In the genomic region with DNA sequence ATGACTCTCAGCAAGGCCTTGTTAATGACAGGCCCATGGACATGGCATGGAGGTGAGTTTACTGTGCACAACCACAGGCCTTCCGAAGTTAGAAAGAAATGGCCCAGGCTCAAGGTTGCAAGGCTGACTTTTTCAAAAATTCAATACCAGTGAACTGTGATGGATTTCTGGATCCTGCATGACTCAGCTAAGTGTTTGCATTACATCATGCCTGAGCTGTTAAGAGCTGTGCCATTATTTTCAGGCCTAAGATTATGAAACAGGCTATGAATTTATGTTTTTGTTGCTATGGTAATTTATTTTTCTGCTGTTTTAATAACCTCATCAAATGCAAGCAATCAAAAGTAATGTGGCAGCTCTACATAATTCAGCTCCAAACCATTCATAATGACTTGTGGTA, we compare ENCODE assay signal across 10 cellular contexts.
A peak's percentile ranks its signal among the peaks of the same experiment; 100 is the strongest.
DNase-seq lines count a peak whose midpoint lies in the region; ATAC-seq, FAIRE-seq and TF ChIP-seq lines count a peak whose summit lies in the region.
"Had no signal": no experiment of that assay in that cellular context is flagged by ENCODE, and none has a peak within 500 bp of the region (broad histone marks: within the 10 kb centered on the region; RNA-seq: fewer than 3 reads in every experiment).

No MANE protein-coding gene starts in this region.

- no peaks in the 10 kb centered on the region for H3K36me3 ChIP-seq in SK-N-SH (replicated peaks in 1 of 2; ENCODE audit: control insufficient read depth in 1 of 2, insufficient read depth in 2 of 2, low read length in 1 of 2)
- no peaks in the 10 kb centered on the region for H3K36me3 ChIP-seq in kidney epithelial cell (ENCODE audit: control insufficient read depth, insufficient read depth, low read length)
- no peaks in the 10 kb centered on the region for H3K36me3 ChIP-seq in spleen

- H3K27me3 ChIP-seq in SK-N-SH (ENCODE audit: insufficient read depth) (no peaks in the 10 kb centered on the region), kidney epithelial cell (ENCODE audit: control insufficient read depth, insufficient read depth, low read length) (no peaks in the 10 kb centered on the region), spleen (replicated peaks in 1 of 7) (no peaks in the 10 kb centered on the region)

- H3K4me1 Mint-ChIP-seq in stimulated activated naive CD8-positive, alpha-beta T cell treated with anti-CD3 and anti-CD28 coated beads, Interleukin-15, amount 100 ng/mL, for 72 hours = no peaks in the 10 kb centered on the region
- H3K4me1 Mint-ChIP-seq: naive thymus-derived CD8-positive, alpha-beta T cell had no signal

- no peaks in the 10 kb centered on the region for H3K9me2 ChIP-seq in SK-N-SH

- intact Hi-C loops in spleen (cut with DNase I; ENCODE audit: low total_unique reads) = no loop called here

- no peaks in the 10 kb centered on the region for H3K79me2 ChIP-seq in SK-N-SH (ENCODE audit: insufficient read depth)

- CTCF ChIA-PET in SK-N-SH (lab: Yijun Ruan, JAX) = interaction anchor here (1.0 kb wide), 1 partner anchor 449 kb away, joined by 3 read pairs; no protein-coding TSS in a partner anchor

- TF ChIP-seq EP300 in SK-N-SH (IDR thresholded peaks at IDR 0.05; ENCODE audit: borderline replicate concordance in 1 of 2, low read depth in 1 of 2, low read length in 1 of 2) = no peak

- H3K9ac ChIP-seq in SK-N-SH = no peak overlapping the region

- POLR2A ChIA-PET in SK-N-SH (lab: Yijun Ruan, JAX) = no interaction called here

- no peak overlapping the region for H3K4me3 Mint-ChIP-seq in stimulated activated naive CD8-positive, alpha-beta T cell treated with anti-CD3 and anti-CD28 coated beads, Interleukin-15, amount 100 ng/mL, for 72 hours
- H3K4me3 Mint-ChIP-seq: activated CD8-positive, alpha-beta T cell treated with anti-CD3 and anti-CD28 coated beads, Interleukin-2, amount 10 ng/mL, durations not matched to agents 7 days and 5 days; naive thymus-derived CD8-positive, alpha-beta T cell had no signal

- no peaks in the 10 kb centered on the region for H3F3A ChIP-seq in SK-N-SH (replicated peaks; ENCODE audit: insufficient read depth)

- in situ Hi-C loops in astrocyte of the cerebellum (cut with HindIII; ENCODE audit: low sequenced_read_pairs) = no loop called here

- no peak for ATAC-seq in SK-N-SH treated with all-trans-retinoic acid at 6 μM for 48 hours
- no peak for ATAC-seq in stimulated activated naive CD8-positive, alpha-beta T cell treated with anti-CD3 and anti-CD28 coated beads, Interleukin-15, amount 100 ng/mL, for 72 hours
- ATAC-seq: activated CD8-positive, alpha-beta T cell treated with anti-CD3 and anti-CD28 coated beads, Interleukin-2, amount 10 ng/mL, durations not matched to agents 7 days and 5 days; naive thymus-derived CD8-positive, alpha-beta T cell had no signal

- FAIRE-seq in urothelium cell line (lab: Jason Lieb, UNC) = no peak

- H3K4me2 ChIP-seq in SK-N-SH = no peak overlapping the region

- TF ChIP-seq POLR2A in spleen (IDR thresholded peaks at IDR 0.05) = no peak

- TF ChIP-seq CTCF in SK-N-SH (IDR thresholded peaks at IDR 0.05) (no peak), astrocyte of the cerebellum (IDR thresholded peaks at IDR 0.05; ENCODE audit: low read depth, low read length, missing control alignments) (no peak), kidney epithelial cell (IDR thresholded peaks at IDR 0.05; ENCODE audit: insufficient read depth, low read length, poor library complexity, severe bottlenecking) (no peak), spleen (IDR thresholded peaks at IDR 0.05 in 8 of 11, conservative IDR thresholded peaks at IDR 0.05 in 3 of 11) (no peak)

- no peak overlapping the region for H3K4me3 ChIP-seq in SK-N-SH (ENCODE audit: low read depth in 2 of 2, low read length in 1 of 2)
- no peak overlapping the region for H3K4me3 ChIP-seq in astrocyte of the cerebellum (ENCODE audit: low read depth, low read length)
- no peak overlapping the region for H3K4me3 ChIP-seq in kidney epithelial cell (ENCODE audit: low read depth, low read length)
- no peak overlapping the region for H3K4me3 ChIP-seq in spleen

- DNase-seq in SK-N-SH (no peak), astrocyte of the cerebellum (ENCODE audit: low read depth) (peak; percentile 75), kidney epithelial cell (ENCODE audit: low read depth) (peak; percentile 32), urothelium cell line (ENCODE audit: low spot score) (peak; percentile 49), glomerular visceral epithelial cell (ENCODE audit: extremely low spot score) (no peak), spleen (no peak)
- no peak for DNase-seq in stimulated activated naive CD8-positive, alpha-beta T cell treated with anti-CD3 and anti-CD28 coated beads, Interleukin-15, amount 100 ng/mL, for 72 hours
- DNase-seq: activated CD8-positive, alpha-beta T cell treated with anti-CD3 and anti-CD28 coated beads, Interleukin-2, amount 10 ng/mL, durations not matched to agents 7 days and 5 days; naive thymus-derived CD8-positive, alpha-beta T cell had no signal

- H3K27ac ChIP-seq in SK-N-SH (ENCODE audit: low read depth in 2 of 2, low read length in 1 of 2) (no peak overlapping the region), spleen (no peak overlapping the region)

- H3K9me3 ChIP-seq in SK-N-SH = no peaks in the 10 kb centered on the region
- H3K9me3 ChIP-seq in spleen = no peaks in the 10 kb centered on the region

- no peaks in the 10 kb centered on the region for H3K27me3 Mint-ChIP-seq in stimulated activated naive CD8-positive, alpha-beta T cell treated with anti-CD3 and anti-CD28 coated beads, Interleukin-15, amount 100 ng/mL, for 72 hours

- WGBS in SK-N-SH (ENCODE audit: low lambda C conversion rate) = 13% methylated on average over 1 of the region's 1 CpG
- 58 to 87% (median 74%) methylated on average over 1 of the region's 1 CpG for WGBS in spleen, 5 donors

- no peak overlapping the region for H3K27ac Mint-ChIP-seq in stimulated activated naive CD8-positive, alpha-beta T cell treated with anti-CD3 and anti-CD28 coated beads, Interleukin-15, amount 100 ng/mL, for 72 hours
- H3K27ac Mint-ChIP-seq: activated CD8-positive, alpha-beta T cell treated with anti-CD3 and anti-CD28 coated beads, Interleukin-2, amount 10 ng/mL, durations not matched to agents 7 days and 5 days; naive thymus-derived CD8-positive, alpha-beta T cell had no signal

- TF ChIP-seq RAD21 in SK-N-SH (IDR thresholded peaks at IDR 0.05; ENCODE audit: low read length) = no peak

- no peak overlapping the region for H2AFZ ChIP-seq in SK-N-SH (ENCODE audit: low read depth)

- peaks cover 7 to 17% of the 10 kb centered on the region in 2 donors for H3K9me3 Mint-ChIP-seq in stimulated activated naive CD8-positive, alpha-beta T cell treated with anti-CD3 and anti-CD28 coated beads, Interleukin-15, amount 100 ng/mL, for 72 hours

- no peaks in the 10 kb centered on the region for H4K20me1 ChIP-seq in SK-N-SH (ENCODE audit: insufficient read depth)

- H3K4me1 ChIP-seq in SK-N-SH (ENCODE audit: control insufficient read depth in 1 of 2, insufficient read depth in 2 of 2, low read depth in 1 of 2, low read length in 1 of 2) (no peaks in the 10 kb centered on the region; a peak in 1 of 4 replicates), spleen (no peaks in the 10 kb centered on the region)

TF ChIP-seq in SK-N-SH treated with all-trans-retinoic acid at 6 μM for 48 hours, 23 proteins besides CTCF, POLR2A, EP300 and RAD21:
- no peak for TF ChIP-seq ZNF70 (CRISPR knock-in tag; IDR thresholded peaks at IDR 0.05)
- TF ChIP-seq, protein P1, sequence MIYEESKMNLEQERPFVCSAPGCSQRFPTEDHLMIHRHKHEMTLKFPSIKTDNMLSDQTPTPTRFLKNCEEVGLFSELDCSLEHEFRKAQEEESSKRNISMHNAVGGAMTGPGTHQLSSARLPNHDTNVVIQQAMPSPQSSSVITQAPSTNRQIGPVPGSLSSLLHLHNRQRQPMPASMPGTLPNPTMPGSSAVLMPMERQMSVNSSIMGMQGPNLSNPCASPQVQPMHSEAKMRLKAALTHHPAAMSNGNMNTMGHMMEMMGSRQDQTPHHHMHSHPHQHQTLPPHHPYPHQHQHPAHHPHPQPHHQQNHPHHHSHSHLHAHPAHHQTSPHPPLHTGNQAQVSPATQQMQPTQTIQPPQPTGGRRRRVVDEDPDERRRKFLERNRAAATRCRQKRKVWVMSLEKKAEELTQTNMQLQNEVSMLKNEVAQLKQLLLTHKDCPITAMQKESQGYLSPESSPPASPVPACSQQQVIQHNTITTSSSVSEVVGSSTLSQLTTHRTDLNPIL (CRISPR knock-in tag; IDR thresholded peaks at IDR 0.05; ENCODE audit: low read depth) = peak; percentile 91
- peak; percentile 96 for TF ChIP-seq ISL1 (CRISPR knock-in tag; IDR thresholded peaks at IDR 0.05)

TF ChIP-seq in SK-N-SH, 30 proteins besides CTCF, POLR2A, EP300 and RAD21 (continues in another document):
- TF ChIP-seq MEF2A (IDR thresholded peaks at IDR 0.05; ENCODE audit: borderline replicate concordance, low read depth) = no peak
- TF ChIP-seq RCOR1 (IDR thresholded peaks at IDR 0.05; ENCODE audit: low read length) = no peak
- no peak for TF ChIP-seq NFIC (IDR thresholded peaks at IDR 0.05; ENCODE audit: borderline replicate concordance)
- TF ChIP-seq, protein P2, sequence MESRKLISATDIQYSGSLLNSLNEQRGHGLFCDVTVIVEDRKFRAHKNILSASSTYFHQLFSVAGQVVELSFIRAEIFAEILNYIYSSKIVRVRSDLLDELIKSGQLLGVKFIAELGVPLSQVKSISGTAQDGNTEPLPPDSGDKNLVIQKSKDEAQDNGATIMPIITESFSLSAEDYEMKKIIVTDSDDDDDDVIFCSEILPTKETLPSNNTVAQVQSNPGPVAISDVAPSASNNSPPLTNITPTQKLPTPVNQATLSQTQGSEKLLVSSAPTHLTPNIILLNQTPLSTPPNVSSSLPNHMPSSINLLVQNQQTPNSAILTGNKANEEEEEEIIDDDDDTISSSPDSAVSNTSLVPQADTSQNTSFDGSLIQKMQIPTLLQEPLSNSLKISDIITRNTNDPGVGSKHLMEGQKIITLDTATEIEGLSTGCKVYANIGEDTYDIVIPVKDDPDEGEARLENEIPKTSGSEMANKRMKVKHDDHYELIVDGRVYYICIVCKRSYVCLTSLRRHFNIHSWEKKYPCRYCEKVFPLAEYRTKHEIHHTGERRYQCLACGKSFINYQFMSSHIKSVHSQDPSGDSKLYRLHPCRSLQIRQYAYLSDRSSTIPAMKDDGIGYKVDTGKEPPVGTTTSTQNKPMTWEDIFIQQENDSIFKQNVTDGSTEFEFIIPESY (IDR thresholded peaks at IDR 0.05; ENCODE audit: borderline replicate concordance, low read depth) = no peak
- no peak for TF ChIP-seq FOXM1 (IDR thresholded peaks at IDR 0.05; ENCODE audit: low read depth)
- TF ChIP-seq POLR2AphosphoS5 (IDR thresholded peaks at IDR 0.05; ENCODE audit: low read depth, low read length) = no peak
- TF ChIP-seq, protein P3, sequence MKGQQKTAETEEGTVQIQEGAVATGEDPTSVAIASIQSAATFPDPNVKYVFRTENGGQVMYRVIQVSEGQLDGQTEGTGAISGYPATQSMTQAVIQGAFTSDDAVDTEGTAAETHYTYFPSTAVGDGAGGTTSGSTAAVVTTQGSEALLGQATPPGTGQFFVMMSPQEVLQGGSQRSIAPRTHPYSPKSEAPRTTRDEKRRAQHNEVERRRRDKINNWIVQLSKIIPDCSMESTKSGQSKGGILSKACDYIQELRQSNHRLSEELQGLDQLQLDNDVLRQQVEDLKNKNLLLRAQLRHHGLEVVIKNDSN (IDR thresholded peaks at IDR 0.05; ENCODE audit: borderline replicate concordance, low read depth) = no peak
- no peak for TF ChIP-seq RFX5 (IDR thresholded peaks at IDR 0.05; ENCODE audit: low read length)
- TF ChIP-seq ELF1 (IDR thresholded peaks at IDR 0.05) = no peak

Comparison
In these comparisons a context has a peak if more than half of its experiments do, and no peak if none do; other contexts are left out.
1. DNase-seq: peak in astrocyte of the cerebellum (single experiment), kidney epithelial cell (single experiment) and urothelium cell line (single experiment); none in SK-N-SH (single experiment), glomerular visceral epithelial cell (single experiment), spleen (single experiment) and stimulated activated naive CD8-positive, alpha-beta T cell treated with anti-CD3 and anti-CD28 coated beads, Interleukin-15, amount 100 ng/mL, for 72 hours (0 of 2).